ENCODE assay signal across 18 cellular contexts in the genomic region with DNA sequence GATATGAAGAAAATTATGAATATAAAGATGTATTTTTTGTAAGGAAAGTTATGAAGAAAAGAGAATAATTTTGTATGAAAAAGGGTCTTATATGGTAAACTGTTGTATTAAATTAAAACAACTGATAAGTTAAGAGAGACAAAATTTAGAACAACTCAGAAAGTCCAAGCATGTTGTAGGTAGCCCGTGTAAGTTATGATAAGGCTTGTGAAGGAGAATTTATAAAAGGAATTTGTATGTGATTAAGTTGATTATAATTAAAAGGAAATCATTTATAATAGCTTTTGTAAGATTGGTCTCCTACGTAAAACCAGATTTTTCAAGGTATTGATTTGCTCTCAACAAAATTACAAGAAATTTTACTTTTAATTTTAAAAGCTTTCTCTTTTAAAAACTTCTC.
A peak's percentile ranks its signal among the peaks of the same experiment; 100 is the strongest.
DNase-seq lines count a peak whose midpoint lies in the region; ATAC-seq and TF ChIP-seq lines count a peak whose summit lies in the region.
"Had no signal": no experiment of that assay in that cellular context is flagged by ENCODE, and none has a peak within 500 bp of the region (broad histone marks: within the 10 kb centered on the region; RNA-seq: fewer than 3 reads in every experiment).

No MANE protein-coding gene starts in this region.

- no peak overlapping the region for H3K27ac Mint-ChIP-seq in CD14-positive monocyte
- H3K27ac Mint-ChIP-seq: CD4-positive, CD25-positive, alpha-beta regulatory T cell; CD8-positive, alpha-beta T cell had no signal

- DNase-seq in CD1c-positive myeloid dendritic cell (ENCODE audit: extremely low spot score) (peak; percentile 0), RKO (ENCODE audit: low spot score) (peak; percentile 19), left kidney (ENCODE audit: low read depth, low spot score) (peak; percentile 0), CD14-positive monocyte (ENCODE audit: low spot score) (no peak), A172 (ENCODE audit: low spot score) (no peak)
- DNase-seq: ACHN; AML-193; BE2C; Caco-2; CD4-positive, CD25-positive, alpha-beta regulatory T cell; CD8-positive, alpha-beta T cell; DMS153; DND-41; GDM1; GOT3 had no signal

- no peaks in the 10 kb centered on the region for H3K36me3 Mint-ChIP-seq in CD14-positive monocyte
- H3K36me3 Mint-ChIP-seq: CD4-positive, CD25-positive, alpha-beta regulatory T cell; CD8-positive, alpha-beta T cell had no signal

- no peak overlapping the region for H3K4me3 Mint-ChIP-seq in CD14-positive monocyte
- H3K4me3 Mint-ChIP-seq: CD4-positive, CD25-positive, alpha-beta regulatory T cell; CD8-positive, alpha-beta T cell had no signal

- ATAC-seq in GM19395 (IDR thresholded peaks at IDR 0.05; ENCODE audit: unreplicated experiment): no peak
- ATAC-seq: A549; CD8-positive, alpha-beta T cell; GM12878 had no signal

- H3K9me3 Mint-ChIP-seq in CD14-positive monocyte: peaks cover 0 to 12% (median 0%) of the 10 kb centered on the region in 7 donors

- no peaks in the 10 kb centered on the region for H3K27me3 Mint-ChIP-seq in CD14-positive monocyte (ENCODE audit: low read depth in 3 of 3)
- H3K27me3 Mint-ChIP-seq: CD4-positive, CD25-positive, alpha-beta regulatory T cell had no signal

- no peaks in the 10 kb centered on the region for H3K4me1 Mint-ChIP-seq in CD14-positive monocyte
- H3K4me1 Mint-ChIP-seq: CD4-positive, CD25-positive, alpha-beta regulatory T cell had no signal

- no peak for TF ChIP-seq CTCF in CD14-positive monocyte (IDR thresholded peaks at IDR 0.05)

- intact Hi-C loops in CD14-positive monocyte (cut with micrococcal nuclease): no loop called here

Comparison
In these comparisons a context has a peak if more than half of its experiments do, and no peak if none do; other contexts are left out.
1. DNase-seq: peak in CD1c-positive myeloid dendritic cell (single experiment), RKO (single experiment) and left kidney (single experiment); none in CD14-positive monocyte (single experiment) and A172 (single experiment).